ENCODE assay signal across 1 cellular context in the genomic region with DNA sequence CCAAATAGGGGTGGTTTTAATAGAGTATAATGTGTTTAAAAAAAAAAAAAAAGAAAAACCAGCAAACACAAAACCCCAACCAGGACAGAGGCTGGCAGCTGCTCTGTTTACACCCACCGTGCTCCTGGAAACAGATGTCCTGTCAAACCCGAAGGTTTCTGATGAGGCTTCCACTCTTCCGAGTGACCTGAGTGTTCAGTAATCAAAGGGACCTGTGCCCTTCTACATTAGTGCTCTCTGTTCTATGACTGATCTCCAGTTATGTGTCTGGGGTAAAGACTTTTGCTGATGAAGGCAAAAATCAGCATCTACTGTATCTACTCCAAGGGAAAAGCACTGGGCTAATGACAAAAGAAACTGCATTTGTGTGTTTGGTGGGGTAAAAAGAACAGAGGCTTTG.
TF ChIP-seq lines count a peak whose summit lies in the region.

No MANE protein-coding gene starts in this region.

TF ChIP-seq in GM23338, 12 proteins besides CTCF, POLR2A, EP300 and RAD21 (continued from another document):
- TF ChIP-seq, protein P1, sequence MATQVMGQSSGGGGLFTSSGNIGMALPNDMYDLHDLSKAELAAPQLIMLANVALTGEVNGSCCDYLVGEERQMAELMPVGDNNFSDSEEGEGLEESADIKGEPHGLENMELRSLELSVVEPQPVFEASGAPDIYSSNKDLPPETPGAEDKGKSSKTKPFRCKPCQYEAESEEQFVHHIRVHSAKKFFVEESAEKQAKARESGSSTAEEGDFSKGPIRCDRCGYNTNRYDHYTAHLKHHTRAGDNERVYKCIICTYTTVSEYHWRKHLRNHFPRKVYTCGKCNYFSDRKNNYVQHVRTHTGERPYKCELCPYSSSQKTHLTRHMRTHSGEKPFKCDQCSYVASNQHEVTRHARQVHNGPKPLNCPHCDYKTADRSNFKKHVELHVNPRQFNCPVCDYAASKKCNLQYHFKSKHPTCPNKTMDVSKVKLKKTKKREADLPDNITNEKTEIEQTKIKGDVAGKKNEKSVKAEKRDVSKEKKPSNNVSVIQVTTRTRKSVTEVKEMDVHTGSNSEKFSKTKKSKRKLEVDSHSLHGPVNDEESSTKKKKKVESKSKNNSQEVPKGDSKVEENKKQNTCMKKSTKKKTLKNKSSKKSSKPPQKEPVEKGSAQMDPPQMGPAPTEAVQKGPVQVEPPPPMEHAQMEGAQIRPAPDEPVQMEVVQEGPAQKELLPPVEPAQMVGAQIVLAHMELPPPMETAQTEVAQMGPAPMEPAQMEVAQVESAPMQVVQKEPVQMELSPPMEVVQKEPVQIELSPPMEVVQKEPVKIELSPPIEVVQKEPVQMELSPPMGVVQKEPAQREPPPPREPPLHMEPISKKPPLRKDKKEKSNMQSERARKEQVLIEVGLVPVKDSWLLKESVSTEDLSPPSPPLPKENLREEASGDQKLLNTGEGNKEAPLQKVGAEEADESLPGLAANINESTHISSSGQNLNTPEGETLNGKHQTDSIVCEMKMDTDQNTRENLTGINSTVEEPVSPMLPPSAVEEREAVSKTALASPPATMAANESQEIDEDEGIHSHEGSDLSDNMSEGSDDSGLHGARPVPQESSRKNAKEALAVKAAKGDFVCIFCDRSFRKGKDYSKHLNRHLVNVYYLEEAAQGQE (IDR thresholded peaks at IDR 0.05; ENCODE audit: unreplicated experiment), result no peak
- TF ChIP-seq POLR2AphosphoS5 (IDR thresholded peaks at IDR 0.05; ENCODE audit: low read depth) (no peak), JUNB (IDR thresholded peaks at IDR 0.05; ENCODE audit: unreplicated experiment) (no peak), STAT1 (IDR thresholded peaks at IDR 0.05; ENCODE audit: unreplicated experiment) (no peak), NANOG (IDR thresholded peaks at IDR 0.05; ENCODE audit: borderline replicate concordance) (no peak), ZNF331 (CRISPR knock-in tag; IDR thresholded peaks at IDR 0.05; ENCODE audit: low read depth) (no peak), EZH2 (IDR thresholded peaks at IDR 0.05; ENCODE audit: low read depth, unreplicated experiment) (no peak), EZH2phosphoT487 (IDR thresholded peaks at IDR 0.05; ENCODE audit: unreplicated experiment) (no peak), ZNF114 (CRISPR knock-in tag; IDR thresholded peaks at IDR 0.05) (no peak)
- TF ChIP-seq, protein P2, sequence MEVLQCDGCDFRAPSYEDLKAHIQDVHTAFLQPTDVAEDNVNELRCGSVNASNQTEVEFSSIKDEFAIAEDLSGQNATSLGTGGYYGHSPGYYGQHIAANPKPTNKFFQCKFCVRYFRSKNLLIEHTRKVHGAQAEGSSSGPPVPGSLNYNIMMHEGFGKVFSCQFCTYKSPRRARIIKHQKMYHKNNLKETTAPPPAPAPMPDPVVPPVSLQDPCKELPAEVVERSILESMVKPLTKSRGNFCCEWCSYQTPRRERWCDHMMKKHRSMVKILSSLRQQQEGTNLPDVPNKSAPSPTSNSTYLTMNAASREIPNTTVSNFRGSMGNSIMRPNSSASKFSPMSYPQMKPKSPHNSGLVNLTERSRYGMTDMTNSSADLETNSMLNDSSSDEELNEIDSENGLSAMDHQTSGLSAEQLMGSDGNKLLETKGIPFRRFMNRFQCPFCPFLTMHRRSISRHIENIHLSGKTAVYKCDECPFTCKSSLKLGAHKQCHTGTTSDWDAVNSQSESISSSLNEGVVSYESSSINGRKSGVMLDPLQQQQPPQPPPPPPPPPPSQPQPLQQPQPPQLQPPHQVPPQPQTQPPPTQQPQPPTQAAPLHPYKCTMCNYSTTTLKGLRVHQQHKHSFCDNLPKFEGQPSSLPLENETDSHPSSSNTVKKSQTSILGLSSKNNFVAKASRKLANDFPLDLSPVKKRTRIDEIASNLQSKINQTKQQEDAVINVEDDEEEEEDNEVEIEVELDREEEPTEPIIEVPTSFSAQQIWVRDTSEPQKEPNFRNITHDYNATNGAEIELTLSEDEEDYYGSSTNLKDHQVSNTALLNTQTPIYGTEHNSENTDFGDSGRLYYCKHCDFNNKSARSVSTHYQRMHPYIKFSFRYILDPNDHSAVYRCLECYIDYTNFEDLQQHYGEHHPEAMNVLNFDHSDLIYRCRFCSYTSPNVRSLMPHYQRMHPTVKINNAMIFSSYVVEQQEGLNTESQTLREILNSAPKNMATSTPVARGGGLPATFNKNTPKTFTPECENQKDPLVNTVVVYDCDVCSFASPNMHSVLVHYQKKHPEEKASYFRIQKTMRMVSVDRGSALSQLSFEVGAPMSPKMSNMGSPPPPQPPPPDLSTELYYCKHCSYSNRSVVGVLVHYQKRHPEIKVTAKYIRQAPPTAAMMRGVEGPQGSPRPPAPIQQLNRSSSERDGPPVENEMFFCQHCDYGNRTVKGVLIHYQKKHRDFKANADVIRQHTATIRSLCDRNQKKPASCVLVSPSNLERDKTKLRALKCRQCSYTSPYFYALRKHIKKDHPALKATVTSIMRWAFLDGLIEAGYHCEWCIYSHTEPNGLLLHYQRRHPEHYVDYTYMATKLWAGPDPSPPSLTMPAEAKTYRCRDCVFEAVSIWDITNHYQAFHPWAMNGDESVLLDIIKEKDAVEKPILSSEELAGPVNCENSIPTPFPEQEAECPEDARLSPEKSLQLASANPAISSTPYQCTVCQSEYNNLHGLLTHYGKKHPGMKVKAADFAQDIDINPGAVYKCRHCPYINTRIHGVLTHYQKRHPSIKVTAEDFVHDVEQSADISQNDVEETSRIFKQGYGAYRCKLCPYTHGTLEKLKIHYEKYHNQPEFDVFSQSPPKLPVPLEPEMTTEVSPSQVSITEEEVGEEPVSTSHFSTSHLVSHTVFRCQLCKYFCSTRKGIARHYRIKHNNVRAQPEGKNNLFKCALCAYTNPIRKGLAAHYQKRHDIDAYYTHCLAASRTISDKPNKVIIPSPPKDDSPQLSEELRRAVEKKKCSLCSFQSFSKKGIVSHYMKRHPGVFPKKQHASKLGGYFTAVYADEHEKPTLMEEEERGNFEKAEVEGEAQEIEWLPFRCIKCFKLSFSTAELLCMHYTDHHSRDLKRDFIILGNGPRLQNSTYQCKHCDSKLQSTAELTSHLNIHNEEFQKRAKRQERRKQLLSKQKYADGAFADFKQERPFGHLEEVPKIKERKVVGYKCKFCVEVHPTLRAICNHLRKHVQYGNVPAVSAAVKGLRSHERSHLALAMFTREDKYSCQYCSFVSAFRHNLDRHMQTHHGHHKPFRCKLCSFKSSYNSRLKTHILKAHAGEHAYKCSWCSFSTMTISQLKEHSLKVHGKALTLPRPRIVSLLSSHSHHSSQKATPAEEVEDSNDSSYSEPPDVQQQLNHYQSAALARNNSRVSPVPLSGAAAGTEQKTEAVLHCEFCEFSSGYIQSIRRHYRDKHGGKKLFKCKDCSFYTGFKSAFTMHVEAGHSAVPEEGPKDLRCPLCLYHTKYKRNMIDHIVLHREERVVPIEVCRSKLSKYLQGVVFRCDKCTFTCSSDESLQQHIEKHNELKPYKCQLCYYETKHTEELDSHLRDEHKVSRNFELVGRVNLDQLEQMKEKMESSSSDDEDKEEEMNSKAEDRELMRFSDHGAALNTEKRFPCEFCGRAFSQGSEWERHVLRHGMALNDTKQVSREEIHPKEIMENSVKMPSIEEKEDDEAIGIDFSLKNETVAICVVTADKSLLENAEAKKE (CRISPR knock-in tag; IDR thresholded peaks at IDR 0.05), result no peak
